Comparison of ENCODE assay signal across 9 cellular contexts in genomic region chr15:66720206-66721010, GRCh38. TPM values are rescaled to one million over a fixed set of nuclear protein-coding genes. Genes with fewer than 3 reads are reported as not detected.
DNase-seq lines count a peak whose midpoint lies in the region; ATAC-seq and TF ChIP-seq lines count a peak whose summit lies in the region.
"Had no signal": no experiment of that assay in that cellular context is flagged by ENCODE, and none has a peak within 500 bp of the region (broad histone marks: within the 10 kb centered on the region; RNA-seq: fewer than 3 reads in every experiment).

No MANE protein-coding gene starts in this region.

- no peak for TF ChIP-seq CTCF in choroid plexus epithelial cell (conservative IDR thresholded peaks at IDR 0.05; ENCODE audit: low read depth, low read length)

- intact Hi-C loops in sciatic nerve (cut with DNase I): loop anchor here (5.0 kb wide), 1 partner anchor 1673 kb away; the partner anchor contains the start of gene SLC51B

- DNase-seq in NK-92 treated with Interleukin-12 subunit alpha and Interleukin-12 subunit beta, amount 100 ng/mL, for 24 hours (lab: John Stamatoyannopoulos, UW): peak; percentile 62
- DNase-seq in NK-92 (lab: John Stamatoyannopoulos, UW; ENCODE audit: unreplicated experiment) (no peak), RPMI7951 (ENCODE audit: low read depth) (peak; percentile 66), choroid plexus epithelial cell (ENCODE audit: low read depth) (peak; percentile 71), sciatic nerve (ENCODE audit: low spot score) (no peak)
- no peak for DNase-seq in stimulated activated naive CD4-positive, alpha-beta T cell (lab: John Stamatoyannopoulos, UW)
- DNase-seq: anterior cingulate cortex had no signal

- ATAC-seq in sciatic nerve: peak; percentile 64
- no peak for ATAC-seq in GM18907 (IDR thresholded peaks at IDR 0.05; ENCODE audit: unreplicated experiment)
- ATAC-seq in HG03571 (IDR thresholded peaks at IDR 0.05; ENCODE audit: unreplicated experiment): no peak

- H3K4me3 ChIP-seq in choroid plexus epithelial cell (ENCODE audit: low read depth, low read length): no peak overlapping the region

RNA-seq across cellular contexts. Expression of gene SMAD6, which starts 18.4 kb away (rescaled TPM):
- 2.0 and 2.7 TPM in 2 replicates for total RNA-seq in RPMI7951 (2014; rRNA removed; shearing (Covaris generic))
- 62.4 TPM for total RNA-seq in sciatic nerve

Comparison
In these comparisons a context has a peak if more than half of its experiments do, and no peak if none do; other contexts are left out.
1. DNase-seq: peak in NK-92 treated with Interleukin-12 subunit alpha and Interleukin-12 subunit beta, amount 100 ng/mL, for 24 hours (single experiment), RPMI7951 (single experiment) and choroid plexus epithelial cell (single experiment); none in NK-92 (single experiment), sciatic nerve (single experiment) and stimulated activated naive CD4-positive, alpha-beta T cell (0 of 6).
2. RNA of gene SMAD6, which starts 18.4 kb away (total RNA-seq): 62.4 TPM in sciatic nerve (single experiment); 2.0 to 2.7 TPM in RPMI7951; every median in the first group is over 10 times any median in the second.